ENCODE assay signal across 29 cellular contexts in genomic region chr14:36971263-36971855, GRCh38.
"Had no signal": no experiment of that assay in that cellular context is flagged by ENCODE, and none has a peak within 500 bp of the region (broad histone marks: within the 10 kb centered on the region; RNA-seq: fewer than 3 reads in every experiment).

No MANE protein-coding gene starts in this region.

- H3K36me3 ChIP-seq: adrenal gland, breast epithelium had no signal

- H3K27me3 Mint-ChIP-seq: activated CD4-positive, alpha-beta T cell treated with anti-CD3 and anti-CD28 coated beads, Interleukin-2, amount 10 ng/mL, durations not matched to agents 24 days and 14 days; activated CD8-positive, alpha-beta T cell treated with anti-CD3 and anti-CD28 coated beads for 36 hours had no signal

- H3K9me3 Mint-ChIP-seq: activated CD4-positive, alpha-beta T cell treated with anti-CD3 and anti-CD28 coated beads, Interleukin-2, amount 10 ng/mL, durations not matched to agents 24 days and 14 days had no signal

- H3K27ac ChIP-seq: adrenal gland, body of pancreas, breast epithelium, KMS-11, PC-9, RWPE1 had no signal

- ATAC-seq: activated CD8-positive, alpha-beta T cell treated with anti-CD3 and anti-CD28 coated beads for 36 hours; activated naive CD4-positive, alpha-beta T cell treated with anti-CD3 and anti-CD28 coated beads, Interleukin-2, amount 50 U/mL, for 72 hours; body of pancreas; Right ventricle myocardium inferior; SK-N-SH treated with all-trans-retinoic acid at 6 μM for 48 hours; T-cell had no signal

- DNase-seq: activated CD4-positive, alpha-beta T cell treated with anti-CD3 and anti-CD28 coated beads, Interleukin-2, amount 10 ng/mL, durations not matched to agents 24 days and 14 days; activated CD4-positive, alpha-beta T cell treated with anti-CD3 and anti-CD28 coated beads, Interleukin-2, amount 50 U/mL, for 4 hours; activated CD8-positive, alpha-beta T cell treated with anti-CD3 and anti-CD28 coated beads for 36 hours; activated gamma-delta T cell treated with Interleukin-2 at 50 U/mL for 16 hours; activated naive CD4-positive, alpha-beta T cell treated with anti-CD3 and anti-CD28 coated beads for 36 hours; activated T-cell treated with anti-CD3 and anti-CD28 coated beads, Interleukin-2, amount 50 U/mL, for 1 hour; adrenal gland; body of pancreas; NCI-H1092 treated with DMSO at 0.1 percent for 48 hours; NCI-H1417; NCI-H146; NCI-H187; NCI-H2029 treated with DMSO at 0.1 percent for 48 hours; NCI-H2107; NCI-H226; NCI-H446 treated with DMSO at 0.1 percent for 48 hours; NCI-H524; NCI-H69; PC-9; SIG-M5; T-cell; T-helper 2 cell; T-helper 9 cell had no signal

- H3K4me3 ChIP-seq: adrenal gland, body of pancreas, breast epithelium, PC-9 had no signal

- H3K4me1 ChIP-seq: adrenal gland, body of pancreas, breast epithelium had no signal

- H3K36me3 Mint-ChIP-seq: activated naive CD4-positive, alpha-beta T cell treated with anti-CD3 and anti-CD28 coated beads, Interleukin-2, amount 50 U/mL, for 72 hours; T-cell had no signal

- H3K4me1 Mint-ChIP-seq: activated CD4-positive, alpha-beta T cell treated with anti-CD3 and anti-CD28 coated beads, Interleukin-2, amount 10 ng/mL, durations not matched to agents 24 days and 14 days; T-cell had no signal

- H3K9me3 ChIP-seq: adrenal gland, body of pancreas, breast epithelium had no signal

- H3K4me3 Mint-ChIP-seq: activated CD4-positive, alpha-beta T cell treated with anti-CD3 and anti-CD28 coated beads, Interleukin-2, amount 10 ng/mL, durations not matched to agents 24 days and 14 days; activated CD8-positive, alpha-beta T cell treated with anti-CD3 and anti-CD28 coated beads for 36 hours; activated naive CD4-positive, alpha-beta T cell treated with anti-CD3 and anti-CD28 coated beads for 36 hours; T-cell had no signal

- H3K27me3 ChIP-seq: adrenal gland, body of pancreas, breast epithelium had no signal
